In genomic region chr3:12994607-12995388, GRCh38 we compare ENCODE assay signal across 8 cellular contexts.
DNase-seq lines count a peak whose midpoint lies in the region; ATAC-seq and TF ChIP-seq lines count a peak whose summit lies in the region.

No MANE protein-coding gene starts in this region.

- peak overlapping the region; percentile 43 for H2AFZ ChIP-seq in ACC112 (ENCODE audit: low read length, unreplicated experiment)

- peak overlapping the region; percentile 44 to 56 for H3K9ac ChIP-seq in liver (ENCODE audit: low read depth in 1 of 2, low read length in 2 of 2)

- H3K4me3 ChIP-seq in ACC112 (ENCODE audit: low read depth, low read length) (peak overlapping the region; percentile 74), liver (ENCODE audit: low read depth in 1 of 3, low read length in 3 of 3) (peak overlapping the region; percentile 36 to 81 (median 74))

- peak; percentile 47 for DNase-seq in NCI-H2227 treated with DMSO at 0.1 percent for 48 hours (lab: John Stamatoyannopoulos, UW)
- DNase-seq in activated CD4-positive, alpha-beta T cell treated with anti-CD3 and anti-CD28 coated beads for 4 hours, result peak; percentile 81
- DNase-seq in dedifferentiated amniotic fluid mesenchymal stem cell (ENCODE audit: extremely low spot score), result peak; percentile 79
- DNase-seq in stimulated activated CD4-positive, alpha-beta T cell treated with anti-CD3 and anti-CD28 coated beads, Interleukin-2, amount 100 ng/mL, for 48 hours, result peak; percentile 85 to 91

- peak; percentile 36 for ATAC-seq in GM18508 (IDR thresholded peaks at IDR 0.05; ENCODE audit: insufficient read depth, unreplicated experiment)
- peak; percentile 58 for ATAC-seq in HG03025 (IDR thresholded peaks at IDR 0.05; ENCODE audit: low FRiP score, unreplicated experiment)

- H3K36me3 ChIP-seq in ACC112 (ENCODE audit: insufficient read depth, low read length) (no peaks in the 10 kb centered on the region), liver (ENCODE audit: control insufficient read depth in 4 of 4, insufficient read depth in 3 of 4, low read depth in 1 of 4, low read length in 3 of 4) (no peaks in the 10 kb centered on the region)

- under 1% methylated on average over 58 of the region's 58 CpGs for WGBS in liver

- no peaks in the 10 kb centered on the region for H3K79me2 ChIP-seq in ACC112 (ENCODE audit: control insufficient read depth, insufficient read depth, low read length, unreplicated experiment)

- peak; percentile 72 to 84 for TF ChIP-seq RAD21 in liver (IDR thresholded peaks at IDR 0.05)

- TF ChIP-seq CTCF in liver (IDR thresholded peaks at IDR 0.05; ENCODE audit: low read depth, low read length, missing input control), result peak; percentile 83

- peaks cover 11% of the 10 kb centered on the region for H3K4me1 ChIP-seq in ACC112 (ENCODE audit: control insufficient read depth, insufficient read depth, low read length, unreplicated experiment)
- H3K4me1 ChIP-seq in liver (ENCODE audit: control insufficient read depth in 4 of 4, insufficient read depth in 4 of 4, low read length in 3 of 4), result peaks cover 0 to 23% (median 15%) of the 10 kb centered on the region in 4 donors

- H3K27ac ChIP-seq in ACC112 (ENCODE audit: low read depth, low read length) (no peak overlapping the region), liver (ENCODE audit: low read depth in 1 of 2, low read length in 2 of 2) (peak overlapping the region; percentile 39 to 71)

- no peaks in the 10 kb centered on the region for H3K9me3 ChIP-seq in liver (ENCODE audit: control insufficient read depth in 4 of 4, low read length in 3 of 4)

- peaks cover 19% of the 10 kb centered on the region for H3K27me3 ChIP-seq in ACC112 (ENCODE audit: insufficient read depth, low read length)
- no peaks in the 10 kb centered on the region for H3K27me3 ChIP-seq in liver (ENCODE audit: control insufficient read depth in 4 of 4, insufficient read depth in 4 of 4, low read length in 3 of 4)

TF ChIP-seq in liver, 16 proteins besides CTCF, POLR2A, EP300 and RAD21:
- TF ChIP-seq SP1 (IDR thresholded peaks at IDR 0.05) (no peak), NR2F2 (IDR thresholded peaks at IDR 0.05) (peak; percentile 32), YY1 (IDR thresholded peaks at IDR 0.05) (peak; percentile 71), REST (IDR thresholded peaks at IDR 0.05) (no peak), GABPA (IDR thresholded peaks at IDR 0.05 in 1 of 2, conservative IDR thresholded peaks at IDR 0.05 in 1 of 2) (peak in 1 of 2 donors; percentile 74), RXRA (IDR thresholded peaks at IDR 0.05) (peak in 1 of 2 donors; percentile 13), HNF4G (IDR thresholded peaks at IDR 0.05) (no peak)
